In the genomic region with DNA sequence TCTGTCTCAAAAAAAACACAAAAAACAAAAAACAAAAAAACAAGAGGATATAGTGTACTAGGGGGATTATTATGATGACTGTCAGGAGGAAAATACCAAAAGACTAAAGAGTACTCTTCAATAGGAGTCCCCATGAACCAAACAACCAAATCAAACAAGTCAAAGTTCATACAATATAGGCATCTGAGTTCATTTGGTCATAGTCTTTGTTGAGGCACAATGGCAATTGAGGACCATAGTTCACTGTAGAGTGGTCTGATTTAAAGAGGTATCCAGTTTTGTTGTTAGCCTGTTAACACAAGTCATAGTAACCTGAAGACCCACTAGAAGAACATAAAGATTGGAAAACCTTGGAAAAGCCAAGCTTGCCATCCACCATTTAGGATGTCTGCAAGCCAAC, we compare ENCODE assay signal across 27 cellular contexts.
"Had no signal": no experiment of that assay in that cellular context is flagged by ENCODE, and none has a peak within 500 bp of the region (broad histone marks: within the 10 kb centered on the region; RNA-seq: fewer than 3 reads in every experiment).

No MANE protein-coding gene starts in this region.

- DNase-seq: colonic mucosa; cortex of kidney; dermis blood vessel endothelial cell; dorsolateral prefrontal cortex; effector CD4-positive, alpha-beta T cell; effector CD8-positive, alpha-beta T cell; effector memory CD4-positive, alpha-beta T cell; effector memory CD8-positive, alpha-beta T cell; endodermal cell; erythroblast; esophagus squamous epithelium; foreskin fibroblast; foreskin keratinocyte; foreskin melanocyte; gastrocnemius medialis; glutamatergic neuron; heart left ventricle; heart right ventricle had no signal

- H3K27me3 ChIP-seq: colonic mucosa, dorsolateral prefrontal cortex, esophagus muscularis mucosa, esophagus squamous epithelium, foreskin keratinocyte, gastrocnemius medialis, gastroesophageal sphincter, heart left ventricle had no signal

- FAIRE-seq: colon, endometrium, endothelial cell of umbilical vein, frontal cortex had no signal

- H3K4me3 ChIP-seq: colonic mucosa, coronary artery, dorsolateral prefrontal cortex, esophagus muscularis mucosa, esophagus squamous epithelium, gastrocnemius medialis, gastroesophageal sphincter, heart left ventricle, heart right ventricle had no signal

- H3K36me3 ChIP-seq: colonic mucosa, esophagus muscularis mucosa, esophagus squamous epithelium, gastrocnemius medialis, gastroesophageal sphincter, heart left ventricle, heart right ventricle had no signal

- H3K27ac ChIP-seq: colonic mucosa, coronary artery, dorsolateral prefrontal cortex, epithelial cell of prostate, esophagus muscularis mucosa, esophagus squamous epithelium, foreskin keratinocyte, gastrocnemius medialis, gastroesophageal sphincter, heart left ventricle, heart right ventricle had no signal

- H3K9me3 ChIP-seq: colonic mucosa, esophagus muscularis mucosa, esophagus squamous epithelium, gastrocnemius medialis, gastroesophageal sphincter, heart left ventricle, heart right ventricle had no signal

- H3K4me1 ChIP-seq: colonic mucosa, foreskin keratinocyte had no signal

- ATAC-seq: effector memory CD8-positive, alpha-beta T cell; esophagus mucosa; foreskin keratinocyte; gastrocnemius medialis; gastroesophageal sphincter; heart left ventricle; heart right ventricle had no signal
